8 cellular contexts compared by ENCODE assay signal in genomic region chr3:156826144-156826895, GRCh38. TPM values are rescaled to one million over a fixed set of nuclear protein-coding genes. Genes with fewer than 3 reads are reported as not detected.
DNase-seq lines count a peak whose midpoint lies in the region; ATAC-seq and TF ChIP-seq lines count a peak whose summit lies in the region.

Gene LEKR1, plus strand, starts transcription at chr3:156826353. Its CDS starts 2,977 bp downstream, at chr3:156829330.

- H3K9me3 ChIP-seq in A673 (ENCODE audit: low read depth, low read length, poor library complexity, severe bottlenecking): no peaks in the 10 kb centered on the region

- H3K27ac ChIP-seq in A673 (ENCODE audit: low read depth, low read length, poor library complexity, severe bottlenecking): peak within 1 kb of the TSS; percentile 92
- peak within 1 kb of the TSS; percentile 86 to 92 for H3K27ac ChIP-seq in coronary artery

- no peak for TF ChIP-seq CTCF in A673 (conservative IDR thresholded peaks at IDR 0.05; ENCODE audit: low read depth, low read length)
- no peak for TF ChIP-seq CTCF in coronary artery (IDR thresholded peaks at IDR 0.05)

- DNase-seq in A673 (ENCODE audit: low spot score) (peak; percentile 92), NCI-H345 (lab: John Stamatoyannopoulos, UW) (peak; percentile 75), coronary artery (ENCODE audit: low spot score) (peak; percentile 90), left kidney (ENCODE audit: low read depth, low spot score) (peak; percentile 97)
- peak; percentile 79 for DNase-seq in activated CD4-positive, alpha-beta T cell treated with anti-CD3 and anti-CD28 coated beads for 48 hours
- peak; percentile 70 for DNase-seq in stimulated activated CD4-positive, alpha-beta T cell treated with anti-CD3 and anti-CD28 coated beads, Interleukin-1b, Interleukin-23, amount 100 ng/mL, for 48 hours

- intact Hi-C loops in A673 (cut with micrococcal nuclease; ENCODE audit: unreplicated experiment): loop anchor here (5.0 to 10.0 kb wide), 3 partner anchors 134 to 282 kb away; no protein-coding TSS in a partner anchor

- H3K27me3 ChIP-seq in A673 (replicated peaks; ENCODE audit: insufficient read depth, low read depth, low read length, poor library complexity): no peaks in the 10 kb centered on the region

- POLR2A ChIA-PET in A673 (lab: Charles Lee; ENCODE audit: low non-redundant PET): no interaction called here

- peaks cover 39% of the 10 kb centered on the region for H3K4me1 ChIP-seq in A673 (ENCODE audit: insufficient read depth, low read length, poor library complexity, severe bottlenecking)

- peak; percentile 73 for ATAC-seq in GM18858 (IDR thresholded peaks at IDR 0.05; ENCODE audit: unreplicated experiment)
- peak; percentile 93 for ATAC-seq in HG03064 (IDR thresholded peaks at IDR 0.05; ENCODE audit: low read depth, unreplicated experiment)

- H3K4me3 ChIP-seq in A673 (ENCODE audit: low read depth, low read length, poor library complexity, severe bottlenecking) (peak within 1 kb of the TSS; percentile 59), coronary artery (peak within 1 kb of the TSS; percentile 92)

- CTCF ChIA-PET in A673 (lab: Charles Lee): no interaction called here

- H3K36me3 ChIP-seq in A673 (ENCODE audit: insufficient read depth, low read length, poor library complexity, severe bottlenecking): no peaks in the 10 kb centered on the region

- no TSS peak for BruUV-seq in A673 (replicated peaks; lab: Mats Ljungman, UMichigan)

RNA-seq across cellular contexts. Expression of gene LEKR1, which starts in this region (rescaled TPM):
- 0.76 and 0.90 TPM in 2 replicates for total RNA-seq in A673 (2021)

Comparison
In these comparisons a context has a peak if more than half of its experiments do, and no peak if none do; other contexts are left out.
1. Peak in every context shown above with its lines: DNase-seq, ATAC-seq, H3K4me3 ChIP-seq and H3K27ac ChIP-seq.
2. Peak in DNase-seq, H3K4me3 ChIP-seq and H3K27ac ChIP-seq in A673; RNA of the gene not detected or under 1 TPM.